Comparison of ENCODE assay signal across 8 cellular contexts in the genomic region with DNA sequence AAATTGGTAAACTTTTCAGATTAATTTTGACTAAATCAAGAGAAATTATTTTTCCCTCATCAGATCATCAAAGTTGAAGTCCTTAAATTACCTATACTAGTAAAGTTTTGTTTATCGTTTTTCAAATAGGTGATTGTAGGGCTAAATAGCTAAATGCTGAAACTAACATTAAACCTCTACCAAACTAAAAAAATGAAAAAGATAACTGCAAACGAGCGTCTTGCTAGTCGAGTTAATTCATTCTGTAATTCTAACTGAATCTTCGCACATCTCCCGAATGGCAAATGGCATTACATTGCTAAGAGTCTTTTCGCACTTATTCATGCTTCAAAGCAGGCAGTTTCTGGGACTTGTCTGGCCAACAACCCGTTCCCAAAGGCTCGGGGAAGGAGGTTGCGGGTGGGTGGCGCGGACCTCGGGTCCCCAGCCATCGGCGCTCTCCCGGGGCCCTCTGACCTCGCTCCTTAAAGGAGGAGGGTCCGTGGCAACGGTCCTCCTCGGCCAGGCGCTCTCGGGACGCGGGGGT. TPM values are rescaled to one million over a fixed set of nuclear protein-coding genes. Genes with fewer than 3 reads are reported as not detected.
DNase-seq lines count a peak whose midpoint lies in the region; FAIRE-seq and TF ChIP-seq lines count a peak whose summit lies in the region.

No MANE protein-coding gene starts in this region.

- TF ChIP-seq POLR2A in H54 (IDR thresholded peaks at IDR 0.05; ENCODE audit: low read depth, low read length), result no peak

- FAIRE-seq in H54 (lab: Jason Lieb, UNC), result no peak

- peaks cover 0 to 15% (median 8%) of the 10 kb centered on the region in 11 experiments; a peak in 12 of 22 replicates for H3K27me3 ChIP-seq in BLaER1 treated with 17β-estradiol and CSF1 and Interleukin-3, amounts not matched to agents 10 nM and 100 nM
- H3K27me3 ChIP-seq in HUES6 (ENCODE audit: control insufficient read depth, insufficient read depth, low read length) (peaks cover 48% of the 10 kb centered on the region), mucosa of rectum (ENCODE audit: control insufficient read depth in 2 of 2, insufficient read depth in 2 of 2, low read length in 2 of 2) (peaks cover 9 to 10% of the 10 kb centered on the region in 2 donors)

- peak overlapping the region; percentile 61 to 91 (median 81) for H3K27ac ChIP-seq in BLaER1 treated with 17β-estradiol and CSF1 and Interleukin-3, amounts not matched to agents 10 nM and 100 nM
- H3K27ac ChIP-seq in HUES6 (ENCODE audit: low read depth, low read length) (no peak overlapping the region), mucosa of rectum (ENCODE audit: low read depth in 2 of 2, low read length in 2 of 2) (peak overlapping the region in 1 of 2 donors; percentile 38)

- peaks cover 15% of the 10 kb centered on the region for H3K4me1 Mint-ChIP-seq in chondrocyte (ENCODE audit: low read depth)

- TF ChIP-seq CTCF in chondrocyte (IDR thresholded peaks at IDR 0.05), result no peak

- DNase-seq in chondrocyte (ENCODE audit: low spot score) (no peak), NCI-H2107 treated with DMSO at 0.1 percent for 48 hours (lab: John Stamatoyannopoulos, UW; ENCODE audit: unreplicated experiment) (no peak), H54 (ENCODE audit: insufficient read length, low spot score) (no peak), NAMALWA (ENCODE audit: low spot score) (no peak)
- DNase-seq in activated effector memory CD4-positive, alpha-beta T cell treated with Interleukin-2 at 50 U/mL for 16 hours, result no peak

- no peak overlapping the region for H3K27ac Mint-ChIP-seq in chondrocyte (ENCODE audit: unreplicated experiment)

- no peaks in the 10 kb centered on the region; a peak in 1 of 22 replicates for H4K20me1 ChIP-seq in BLaER1 treated with 17β-estradiol and CSF1 and Interleukin-3, amounts not matched to agents 10 nM and 100 nM

- H3K36me3 Mint-ChIP-seq in chondrocyte (ENCODE audit: low read depth), result peaks cover 3% of the 10 kb centered on the region

- H3K9me3 ChIP-seq in BLaER1 treated with 17β-estradiol and CSF1 and Interleukin-3, amounts not matched to agents 10 nM and 100 nM (replicated peaks in 1 of 11), result no peaks in the 10 kb centered on the region
- H3K9me3 ChIP-seq in HUES6 (ENCODE audit: control insufficient read depth, insufficient read depth, low read depth, low read length) (no peaks in the 10 kb centered on the region), mucosa of rectum (ENCODE audit: control insufficient read depth in 2 of 2, low read length in 2 of 2) (no peaks in the 10 kb centered on the region)

- H3K9ac ChIP-seq in BLaER1 treated with 17β-estradiol and CSF1 and Interleukin-3, amounts not matched to agents 10 nM and 100 nM, result peak overlapping the region; percentile 78 to 88 (median 85)
- H3K9ac ChIP-seq in HUES6 (ENCODE audit: low read length) (peak overlapping the region; percentile 68), mucosa of rectum (ENCODE audit: low read depth in 1 of 2, low read length in 2 of 2) (peak overlapping the region in 1 of 2 donors; percentile 63)

- no peaks in the 10 kb centered on the region for H3K9me3 Mint-ChIP-seq in chondrocyte (ENCODE audit: low read depth)

- 0 out of 22 replicates have a peak, but pooled peaks cover 0 to 5% (median 0%) of the 10 kb centered on the region in 11 experiments for H3K36me3 ChIP-seq in BLaER1 treated with 17β-estradiol and CSF1 and Interleukin-3, amounts not matched to agents 10 nM and 100 nM
- H3K36me3 ChIP-seq in HUES6 (ENCODE audit: control insufficient read depth, insufficient read depth, low read length) (no peaks in the 10 kb centered on the region), mucosa of rectum (ENCODE audit: control insufficient read depth in 2 of 2, insufficient read depth in 2 of 2, low read length in 2 of 2) (no peaks in the 10 kb centered on the region)

- H3K4me2 ChIP-seq in BLaER1 treated with 17β-estradiol and CSF1 and Interleukin-3, amounts not matched to agents 10 nM and 100 nM, result peak overlapping the region; percentile 85 to 97 (median 93)

- peak overlapping the region; percentile 75 for H3K4me3 Mint-ChIP-seq in chondrocyte (ENCODE audit: unreplicated experiment)

- no peaks in the 10 kb centered on the region for H3K27me3 Mint-ChIP-seq in chondrocyte (ENCODE audit: low read depth)

- peak overlapping the region; percentile 64 to 85 (median 79) for H3K4me3 ChIP-seq in BLaER1 treated with 17β-estradiol and CSF1 and Interleukin-3, amounts not matched to agents 10 nM and 100 nM
- H3K4me3 ChIP-seq in HUES6 (ENCODE audit: low read depth, low read length), result peak overlapping the region; percentile 83
- peak overlapping the region; percentile 62 to 70 for H3K4me3 ChIP-seq in mucosa of rectum (ENCODE audit: low read length in 2 of 2)

- peaks cover 0 to 14% (median 5%) of the 10 kb centered on the region in 10 experiments; a peak in 7 of 20 replicates for H3K4me1 ChIP-seq in BLaER1 treated with 17β-estradiol and CSF1 and Interleukin-3, amounts not matched to agents 10 nM and 100 nM
- 0 out of 2 replicates have a peak, but pooled peaks cover 3% of the 10 kb centered on the region for H3K4me1 ChIP-seq in HUES6 (ENCODE audit: control insufficient read depth, insufficient read depth, low read length)
- peaks cover 2% of the 10 kb centered on the region in 2 donors for H3K4me1 ChIP-seq in mucosa of rectum (ENCODE audit: control insufficient read depth in 2 of 2, insufficient read depth in 2 of 2, low read length in 2 of 2)

RNA-seq across cellular contexts. Expression of a gene that starts 43.8 kb away (rescaled TPM):
- 2.6 to 4.6 TPM (median 3.4 TPM) in 3 replicates for total RNA-seq in chondrocyte
